Comparison of ENCODE assay signal across 15 cellular contexts in the genomic region with DNA sequence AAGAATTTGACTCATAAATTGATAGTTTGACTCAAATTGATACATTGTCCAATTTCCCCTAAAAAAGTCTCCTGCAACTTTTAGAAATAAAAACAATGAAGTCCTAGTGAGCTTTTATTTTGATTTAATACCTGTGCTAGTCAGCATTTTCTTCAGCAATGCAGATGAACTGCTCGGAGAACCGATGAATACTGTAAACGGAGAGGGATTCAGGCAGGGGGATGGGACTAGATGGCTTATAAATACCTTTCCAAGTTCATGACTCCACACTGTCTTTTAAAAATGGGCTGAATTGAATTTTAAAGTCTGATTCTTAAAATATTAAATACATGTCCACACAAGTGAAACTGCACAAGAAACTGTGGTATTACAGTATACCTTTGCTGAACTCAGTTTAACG. TPM values are rescaled to one million over a fixed set of nuclear protein-coding genes. Genes with fewer than 3 reads are reported as not detected.
DNase-seq lines count a peak whose midpoint lies in the region; ATAC-seq, FAIRE-seq and TF ChIP-seq lines count a peak whose summit lies in the region.
"Had no signal": no experiment of that assay in that cellular context is flagged by ENCODE, and none has a peak within 500 bp of the region (broad histone marks: within the 10 kb centered on the region; RNA-seq: fewer than 3 reads in every experiment).

No MANE protein-coding gene starts in this region.

- H3K9me3 Mint-ChIP-seq in GM23338 = no peaks in the 10 kb centered on the region
- H3K9me3 Mint-ChIP-seq: CD8-positive, alpha-beta T cell had no signal

- H2BK20ac ChIP-seq in H1 (ENCODE audit: low read length) = no peak overlapping the region

- no peaks in the 10 kb centered on the region; the same call in 1 of the 2 replicates for H3K36me3 ChIP-seq in GM23338 (ENCODE audit: insufficient read depth)
- H3K36me3 ChIP-seq in SU-DHL-6 (ENCODE audit: low read length) = peaks cover 37% of the 10 kb centered on the region
- H3K36me3 ChIP-seq in H1 (ENCODE audit: control insufficient read depth in 2 of 4, insufficient read depth in 4 of 4, low read length in 3 of 4) = no peaks in the 10 kb centered on the region
- H3K36me3 ChIP-seq in neutrophil = peaks cover 5% of the 10 kb centered on the region
- H3K36me3 ChIP-seq in small intestine (ENCODE audit: control insufficient read depth in 2 of 2, insufficient read depth in 2 of 2, low read length in 2 of 2) = peaks cover 0 to 3% of the 10 kb centered on the region in 2 donors
- no peaks in the 10 kb centered on the region for H3K36me3 ChIP-seq in hepatocyte (replicated peaks; ENCODE audit: insufficient read depth, low read depth)
- H3K36me3 ChIP-seq: BLaER1, HAP-1 had no signal

- no peak overlapping the region for H2BK15ac ChIP-seq in H1 (ENCODE audit: low read length)

- H3K79me2 ChIP-seq in GM23338 (replicated peaks; ENCODE audit: insufficient read depth) (peaks cover 13% of the 10 kb centered on the region; the same call in 1 of the 2 replicates), SU-DHL-6 (ENCODE audit: insufficient read depth, low read length) (peaks cover 98% of the 10 kb centered on the region), H1 (ENCODE audit: control insufficient read depth in 1 of 2, insufficient read depth in 2 of 2, low read length in 2 of 2) (no peaks in the 10 kb centered on the region), hepatocyte (peaks cover 40% of the 10 kb centered on the region)

- no peak overlapping the region for H3K9ac ChIP-seq in SU-DHL-6 (ENCODE audit: low read length)
- no peak overlapping the region for H3K9ac ChIP-seq in H1 (replicated peaks in 1 of 4; ENCODE audit: extremely low read depth in 1 of 4, low read depth in 3 of 4, low read length in 3 of 4)
- H3K9ac ChIP-seq: BLaER1 had no signal

- H3K4me3 Mint-ChIP-seq in GM23338 = peak overlapping the region; percentile 51; the same call in 2 of the 3 replicates
- H3K4me3 Mint-ChIP-seq: CD8-positive, alpha-beta T cell had no signal

- H2AFZ ChIP-seq in GM23338 = no peak overlapping the region
- H2AFZ ChIP-seq in SU-DHL-6 (ENCODE audit: low read depth, low read length, severe bottlenecking) = no peak overlapping the region
- no peak overlapping the region for H2AFZ ChIP-seq in H1 (ENCODE audit: low read length)
- no peak overlapping the region for H2AFZ ChIP-seq in hepatocyte

- no peak overlapping the region for H2BK120ac ChIP-seq in H1 (replicated peaks; ENCODE audit: low read depth, low read length)

- H3K9me3 ChIP-seq in SU-DHL-6 (ENCODE audit: insufficient read depth, low read length) = no peaks in the 10 kb centered on the region
- H3K9me3 ChIP-seq in H1 (ENCODE audit: insufficient read depth in 2 of 2, low read depth in 1 of 2, low read length in 1 of 2) = no peaks in the 10 kb centered on the region
- H3K9me3 ChIP-seq in neutrophil = no peaks in the 10 kb centered on the region
- H3K9me3 ChIP-seq in small intestine (ENCODE audit: control insufficient read depth, low read depth) = no peaks in the 10 kb centered on the region
- no peaks in the 10 kb centered on the region for H3K9me3 ChIP-seq in hepatocyte (ENCODE audit: low read depth)
- H3K9me3 ChIP-seq: BLaER1, HAP-1 had no signal

- H4K20me1 ChIP-seq in GM23338 (replicated peaks; ENCODE audit: insufficient read depth) (peaks cover 6% of the 10 kb centered on the region; the same call in 1 of the 2 replicates), SU-DHL-6 (ENCODE audit: low read depth, low read length) (peaks cover 29% of the 10 kb centered on the region), H1 (replicated peaks in 1 of 2; ENCODE audit: control insufficient read depth in 1 of 2, insufficient read depth in 2 of 2, low read length in 2 of 2) (peaks cover 0 to 3% of the 10 kb centered on the region in 2 experiments), hepatocyte (ENCODE audit: insufficient read depth, poor library complexity, severe bottlenecking) (no peaks in the 10 kb centered on the region)
- H4K20me1 ChIP-seq: BLaER1 had no signal

- peaks cover 17% of the 10 kb centered on the region for H3K4me1 ChIP-seq in GM23338 (ENCODE audit: insufficient read depth)
- H3K4me1 ChIP-seq in H1 (replicated peaks in 1 of 4; ENCODE audit: control insufficient read depth in 3 of 4, insufficient read depth in 4 of 4, low read length in 3 of 4) = peaks cover 0 to 4% (median 2%) of the 10 kb centered on the region in 4 experiments; a peak in 2 of 7 replicates
- peaks cover 39 to 46% of the 10 kb centered on the region in 2 experiments for H3K4me1 ChIP-seq in neutrophil (ENCODE audit: control insufficient read depth in 1 of 2, insufficient read depth in 1 of 2, low read depth in 1 of 2, low read length in 1 of 2)
- no peaks in the 10 kb centered on the region for H3K4me1 ChIP-seq in small intestine (ENCODE audit: control insufficient read depth in 2 of 2, insufficient read depth in 1 of 2, low read depth in 1 of 2, low read length in 1 of 2)
- peaks cover 8% of the 10 kb centered on the region for H3K4me1 ChIP-seq in hepatocyte (ENCODE audit: insufficient read depth)
- H3K4me1 ChIP-seq: HAP-1 had no signal

- H3K27ac ChIP-seq in GM23338 (ENCODE audit: low read depth) (no peak overlapping the region), SU-DHL-6 (ENCODE audit: low read depth, low read length) (no peak overlapping the region), H1 (ENCODE audit: low read depth, low read length) (no peak overlapping the region), neutrophil (peak overlapping the region; percentile 73), small intestine (ENCODE audit: low read depth in 1 of 2, low read length in 1 of 2) (no peak overlapping the region), hepatocyte (no peak overlapping the region)
- H3K27ac ChIP-seq: BLaER1 had no signal

- no peak overlapping the region for H3K56ac ChIP-seq in H1 (replicated peaks; ENCODE audit: insufficient read length, low read depth, low read length)

- no peak overlapping the region for H4K8ac ChIP-seq in H1 (ENCODE audit: extremely low read depth, insufficient read depth, low read length)

- no peak overlapping the region for H3K4ac ChIP-seq in H1 (replicated peaks; ENCODE audit: insufficient read length, low read depth, low read length)

- H3K36me3 Mint-ChIP-seq in GM23338 (ENCODE audit: low read depth) = 0 out of 3 replicates have a peak, but pooled peaks cover 5% of the 10 kb centered on the region
- H3K36me3 Mint-ChIP-seq: CD8-positive, alpha-beta T cell had no signal

- POLR2A ChIA-PET in H1 (lab: Charles Lee; ENCODE audit: partially characterized antibody) = no interaction called here

- no peak overlapping the region for H3K23ac ChIP-seq in H1 (ENCODE audit: insufficient read length)

- no peak overlapping the region for H4K5ac ChIP-seq in H1 (ENCODE audit: insufficient read length, low read depth, low read length)

- TF ChIP-seq RAD21 in H1 (IDR thresholded peaks at IDR 0.05 in 1 of 2, conservative IDR thresholded peaks at IDR 0.05 in 1 of 2; ENCODE audit: low read depth in 2 of 2, low read length in 2 of 2) = no peak

- no peak overlapping the region for H3K18ac ChIP-seq in H1 (ENCODE audit: extremely low read depth, low read length)

- H3K27me3 Mint-ChIP-seq in GM23338 (ENCODE audit: insufficient read depth, low read depth, poor library complexity) = peaks cover 16% of the 10 kb centered on the region

- TF ChIP-seq POLR2A in H1 (IDR thresholded peaks at IDR 0.05; ENCODE audit: control extremely low read depth in 1 of 2, low read depth in 2 of 2, low read length in 2 of 2) = no peak

- 49% methylated on average over 4 of the region's 4 CpGs; no CpG with 5 or more reads in 1 of the 2 experiments for WGBS in H1 (ENCODE audit: extremely low coverage in 1 of 2, insufficient coverage in 1 of 2, insufficient read length in 1 of 2, insufficient replicate concordance in 2 of 2, low coverage in 1 of 2, low lambda C conversion rate in 2 of 2, missing lambda C conversion rate in 1 of 2), 2 experiments
- 87 to 95% (median 95%) methylated on average over 4 of the region's 4 CpGs for WGBS in small intestine, 3 donors
- WGBS in hepatocyte (ENCODE audit: low lambda C conversion rate, missing lambda C conversion rate) = 70% methylated on average over 4 of the region's 4 CpGs

- TF ChIP-seq CTCF in GM23338 (conservative IDR thresholded peaks at IDR 0.05; ENCODE audit: low read depth in 2 of 2) (no peak), SU-DHL-6 (IDR thresholded peaks at IDR 0.05; ENCODE audit: insufficient read depth, low read length, poor library complexity, severe bottlenecking) (no peak), H1 (IDR thresholded peaks at IDR 0.05; ENCODE audit: control extremely low read depth in 1 of 3, insufficient read depth in 1 of 3, low read depth in 1 of 3, low read length in 3 of 3) (no peak), neutrophil (IDR thresholded peaks at IDR 0.05) (no peak), hepatocyte (IDR thresholded peaks at IDR 0.05; ENCODE audit: poor library complexity) (no peak)

- H3K4me1 Mint-ChIP-seq in GM23338 = peaks cover 35% of the 10 kb centered on the region

- H3K27me3 ChIP-seq in GM23338 (ENCODE audit: insufficient read depth) (0 out of 2 replicates have a peak, but pooled peaks cover 3% of the 10 kb centered on the region), SU-DHL-6 (ENCODE audit: low read length) (no peaks in the 10 kb centered on the region), H1 (replicated peaks in 1 of 4; ENCODE audit: control insufficient read depth in 3 of 4, extremely low read depth in 1 of 4, insufficient read depth in 3 of 4, low read length in 3 of 4) (peaks cover 0 to 2% (median 0%) of the 10 kb centered on the region in 4 experiments; a peak in 1 of 7 replicates), neutrophil (no peaks in the 10 kb centered on the region), small intestine (ENCODE audit: control insufficient read depth in 2 of 2, insufficient read depth in 2 of 2, low read length in 2 of 2) (no peaks in the 10 kb centered on the region), hepatocyte (no peaks in the 10 kb centered on the region)
- H3K27me3 ChIP-seq: BLaER1 had no signal

- H3K79me1 ChIP-seq in H1 (ENCODE audit: low read depth, low read length) = no peaks in the 10 kb centered on the region; the same call in 1 of the 2 replicates

- no peak overlapping the region for H2BK5ac ChIP-seq in H1 (ENCODE audit: low read depth, low read length)

- H3F3A ChIP-seq in GM23338 (replicated peaks; ENCODE audit: low read depth) (no peaks in the 10 kb centered on the region), SU-DHL-6 (ENCODE audit: insufficient read depth) (peaks cover 19% of the 10 kb centered on the region; the same call in 1 of the 2 replicates)

- no peak overlapping the region for H3K14ac ChIP-seq in H1 (ENCODE audit: insufficient read length)

- H3K23me2 ChIP-seq in H1 (ENCODE audit: low read depth, low read length) = no peaks in the 10 kb centered on the region; the same call in 1 of the 2 replicates

- H3K9me2 ChIP-seq in GM23338 (ENCODE audit: insufficient read depth) (no peaks in the 10 kb centered on the region), SU-DHL-6 (replicated peaks; ENCODE audit: insufficient read depth, low read length) (no peaks in the 10 kb centered on the region), hepatocyte (replicated peaks; ENCODE audit: insufficient read depth) (no peaks in the 10 kb centered on the region)

- no peak overlapping the region for H2AK5ac ChIP-seq in H1 (ENCODE audit: low read depth, low read length)

- H4K91ac ChIP-seq in H1 (replicated peaks; ENCODE audit: insufficient read length, low read length) = no peak overlapping the region

- H3K4me2 ChIP-seq in GM23338 (peak overlapping the region; percentile 30; the same call in 1 of the 2 replicates), SU-DHL-6 (ENCODE audit: low read depth, low read length, poor library complexity, severe bottlenecking) (peak overlapping the region; percentile 16), H1 (ENCODE audit: insufficient read depth in 1 of 2, low read depth in 2 of 2, low read length in 2 of 2) (0 out of 4 replicates have a peak overlapping the region, but pooled peaks of 1 of the 2 experiments have one; percentile 2), hepatocyte (no peak overlapping the region)
- H3K4me2 ChIP-seq: BLaER1 had no signal

- CTCF ChIA-PET in H1 (lab: Charles Lee; ENCODE audit: partially characterized antibody) = interaction anchor here (1.4 to 1.6 kb wide), 3 partner anchors 63 to 248 kb away, joined by 3 to 4 read pairs (median 3); no protein-coding TSS in a partner anchor

- H3K4me3 ChIP-seq in GM23338 (no peak overlapping the region), SU-DHL-6 (ENCODE audit: insufficient read depth, low read length, poor library complexity, severe bottlenecking) (no peak overlapping the region), H1 (ENCODE audit: extremely low read depth in 1 of 4, insufficient read depth in 2 of 4, low read depth in 3 of 4, low read length in 4 of 4) (peak overlapping the region in 1 of 4 experiments; percentile 26; a peak in 1 of 8 replicates), neutrophil (ENCODE audit: low read depth in 1 of 2, low read length in 1 of 2) (no peak overlapping the region), small intestine (ENCODE audit: low read depth in 1 of 2, low read length in 2 of 2) (no peak overlapping the region), hepatocyte (no peak overlapping the region)
- H3K4me3 ChIP-seq: BLaER1, HAP-1 had no signal

- peak; percentile 55 for ATAC-seq in GM23338
- ATAC-seq: CD8-positive, alpha-beta T cell had no signal

- DNase-seq in GM23338 (ENCODE audit: low spot score) = peak; percentile 38
- DNase-seq in H1 (ENCODE audit: low read depth in 1 of 2, low spot score in 2 of 2) = no peak
- no peak for DNase-seq in NCI-H1436 treated with DMSO at 0.1 percent for 48 hours (lab: John Stamatoyannopoulos, UW)
- DNase-seq in small intestine = no peak
- DNase-seq in hepatocyte (ENCODE audit: low spot score) = no peak
- no peak for DNase-seq in ecto neural progenitor cell (ENCODE audit: low spot score)
- DNase-seq: Calu3; CD8-positive, alpha-beta T cell; DMS79 treated with DMSO at 0.1 percent for 48 hours; GF-D8 had no signal

- no peak for FAIRE-seq in H1 (lab: Jason Lieb, UNC)
- no peak for FAIRE-seq in small intestine (lab: Jason Lieb, UNC)
- FAIRE-seq: A204.1 had no signal

- no peak for TF ChIP-seq EP300 in H1 (IDR thresholded peaks at IDR 0.05; ENCODE audit: borderline replicate concordance in 1 of 2, low read depth in 2 of 2, low read length in 2 of 2)

- no peak overlapping the region; the same call in 1 of the 2 replicates for H2BK12ac ChIP-seq in H1 (ENCODE audit: low read depth, low read length)

- H3K27ac Mint-ChIP-seq in GM23338 = no peak overlapping the region
- H3K27ac Mint-ChIP-seq: CD8-positive, alpha-beta T cell had no signal

RNA-seq across cellular contexts. Expression of a gene that starts 12.7 kb away (rescaled TPM):
- total RNA-seq in GM23338 (2014; rRNA removed; shearing (Covaris generic)) = 12.4 and 17.1 TPM in 2 replicates
- polyA plus RNA-seq in GM23338 (2016; fragmentation: Nextera tagmentation; extraction: Ambion mirVana) (4.1 and 6.0 TPM in 2 replicates), H1 (2011; rRNA removed) (3.1 and 5.5 TPM in 2 replicates), small intestine (100 to 1,000 TPM in 2 of 3 donors, 10 to 100 TPM in 1; 18.3 to 175 (median 154) TPM), hepatocyte (13.5 and 14.2 TPM in 2 replicates)
- 5.7 and 7.8 TPM in 2 replicates for total RNA-seq in H1 (2021; fragmentation: NEBNext Ultra II Directional; extraction: Animal tissue kit (Norgen Biotek cat#: 25700))
- polyA plus RNA-seq in H1 (2011; cell fraction: cytosol; rRNA removed) = 5.7 TPM
- polyA plus RNA-seq in H1 (2011; cell fraction: nucleus; rRNA removed) = 7.1 TPM
- polyA plus RNA-seq in H1 (2012, experiment 1 of 2) = 7.2 to 9.2 TPM (median 8.5 TPM) in 4 replicates
- 4.9 TPM for polyA plus RNA-seq in H1 (2012, experiment 2 of 2)
- polyA plus RNA-seq in H1 (2013, experiment 1 of 2) = 6.3 TPM
- polyA plus RNA-seq in H1 (2013, experiment 2 of 2) = 6.8 TPM
- polyA minus RNA-seq in H1 (2011; rRNA and poly(A)+ RNA removed) = 4.5 and 4.8 TPM in 2 replicates
- 5.0 TPM for polyA minus RNA-seq in H1 (2011; cell fraction: cytosol; rRNA and poly(A)+ RNA removed)
- 10.7 TPM for polyA minus RNA-seq in H1 (2011; cell fraction: nucleus; rRNA and poly(A)+ RNA removed)
- 7.7 and 8.8 TPM in 2 replicates for total RNA-seq in hepatocyte
